ENCODE assay signal across 28 cellular contexts in the genomic region with DNA sequence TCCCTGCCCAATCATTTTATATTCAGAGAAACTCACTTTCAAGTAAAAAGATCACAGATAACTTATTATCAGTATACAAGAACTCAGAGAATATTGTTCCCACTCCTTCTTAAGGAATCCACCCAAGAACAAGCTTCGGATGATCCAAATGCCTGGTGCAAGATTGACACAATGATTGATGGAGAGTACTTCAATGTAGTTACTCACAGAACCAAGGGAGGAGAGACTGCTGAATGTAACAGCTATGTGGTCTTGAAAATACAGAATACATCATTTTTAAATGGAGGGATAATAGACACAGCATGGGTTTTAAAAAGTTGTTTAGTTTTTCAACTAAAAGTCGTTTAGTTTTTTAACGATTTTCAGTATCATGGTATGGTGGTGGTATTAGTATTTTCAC. TPM values are rescaled to one million over a fixed set of nuclear protein-coding genes. Genes with fewer than 3 reads are reported as not detected.
"Had no signal": no experiment of that assay in that cellular context is flagged by ENCODE, and none has a peak within 500 bp of the region (broad histone marks: within the 10 kb centered on the region; RNA-seq: fewer than 3 reads in every experiment).

No MANE protein-coding gene starts in this region.

- H3K4me3 Mint-ChIP-seq: mesothelial cell of epicardium; naive thymus-derived CD8-positive, alpha-beta T cell; nephron progenitor cell; stimulated activated naive CD8-positive, alpha-beta T cell treated with anti-CD3 and anti-CD28 coated beads, Interleukin-15, amount 100 ng/mL, for 72 hours had no signal

- DNase-seq: dorsolateral prefrontal cortex; effector CD4-positive, alpha-beta T cell; foreskin fibroblast; heart left ventricle; kidney; mesenchymal stem cell; naive thymus-derived CD8-positive, alpha-beta T cell; nephron progenitor cell; occipital lobe; ovary; posterior cingulate gyrus; psoas muscle; right cardiac atrium; small intestine; stimulated activated CD4-positive, alpha-beta T cell treated with anti-CD3 and anti-CD28 coated beads, Interleukin-15, amount 100 ng/mL, for 24 hours; stimulated activated CD4-positive, alpha-beta T cell treated with anti-CD3 and anti-CD28 coated beads, Interleukin-4, amount 100 ng/mL, for 1 hour; stimulated activated CD8-positive, alpha-beta memory T cell treated with anti-CD3 and anti-CD28 coated beads, Interleukin-4, amount 100 ng/mL, for 48 hours; stimulated activated naive CD4-positive, alpha-beta T cell; stimulated activated naive CD8-positive, alpha-beta T cell treated with anti-CD3 and anti-CD28 coated beads, Interleukin-15, amount 100 ng/mL, for 72 hours; transverse colon had no signal

- FAIRE-seq: colon, kidney, small intestine had no signal

- H3K27me3 ChIP-seq: dorsolateral prefrontal cortex, gastroesophageal sphincter, heart left ventricle, hepatocyte, ovary, suprapubic skin, transverse colon, vagina had no signal

- H2AFZ ChIP-seq: hepatocyte had no signal

- H3K4me3 ChIP-seq: dorsolateral prefrontal cortex, gastroesophageal sphincter, heart left ventricle, hepatocyte, lung, ovary, psoas muscle, suprapubic skin, transverse colon, vagina had no signal

- H3K9me3 Mint-ChIP-seq: mesothelial cell of epicardium; naive thymus-derived CD8-positive, alpha-beta T cell; nephron progenitor cell; stimulated activated naive CD8-positive, alpha-beta T cell treated with anti-CD3 and anti-CD28 coated beads, Interleukin-15, amount 100 ng/mL, for 72 hours had no signal

- H3K27me3 Mint-ChIP-seq: naive thymus-derived CD8-positive, alpha-beta T cell; stimulated activated naive CD8-positive, alpha-beta T cell treated with anti-CD3 and anti-CD28 coated beads, Interleukin-15, amount 100 ng/mL, for 72 hours had no signal

- H3K27ac Mint-ChIP-seq: mesothelial cell of epicardium; naive thymus-derived CD8-positive, alpha-beta T cell; stimulated activated naive CD8-positive, alpha-beta T cell treated with anti-CD3 and anti-CD28 coated beads, Interleukin-15, amount 100 ng/mL, for 72 hours had no signal

- H3K27ac ChIP-seq: dorsolateral prefrontal cortex, hepatocyte, ovary, psoas muscle, suprapubic skin, vagina had no signal

- H3K9me3 ChIP-seq: gastroesophageal sphincter, heart left ventricle, ovary, psoas muscle, suprapubic skin, transverse colon, vagina had no signal

- H3K36me3 ChIP-seq: ovary had no signal

- H3K4me2 ChIP-seq: hepatocyte had no signal

- H3K4me1 Mint-ChIP-seq: mesothelial cell of epicardium; stimulated activated naive CD8-positive, alpha-beta T cell treated with anti-CD3 and anti-CD28 coated beads, Interleukin-15, amount 100 ng/mL, for 72 hours had no signal

- ATAC-seq: gastroesophageal sphincter; heart left ventricle; left lobe of liver; naive thymus-derived CD8-positive, alpha-beta T cell; psoas muscle; right cardiac atrium; stimulated activated naive CD8-positive, alpha-beta T cell treated with anti-CD3 and anti-CD28 coated beads, Interleukin-15, amount 100 ng/mL, for 72 hours had no signal

RNA-seq across cellular contexts. Expression of gene SELPLG, which starts 38.4 kb away (rescaled TPM):
- total RNA-seq: mesothelial cell of epicardium had no signal
